In genomic region chr17:19541445-19541844, GRCh38 we compare ENCODE assay signal across 21 cellular contexts. TPM values are rescaled to one million over a fixed set of nuclear protein-coding genes. Genes with fewer than 3 reads are reported as not detected.
DNase-seq lines count a peak whose midpoint lies in the region; ATAC-seq, FAIRE-seq and TF ChIP-seq lines count a peak whose summit lies in the region.
"Had no signal": no experiment of that assay in that cellular context is flagged by ENCODE, and none has a peak within 500 bp of the region (broad histone marks: within the 10 kb centered on the region; RNA-seq: fewer than 3 reads in every experiment).

No MANE protein-coding gene starts in this region.

- H3K27me3 Mint-ChIP-seq in neural progenitor cell (ENCODE audit: insufficient read depth, low read depth): peaks cover 11% of the 10 kb centered on the region

- H3K27me3 ChIP-seq in cardiac muscle cell (no peaks in the 10 kb centered on the region), heart left ventricle (no peaks in the 10 kb centered on the region), neural progenitor cell (no peaks in the 10 kb centered on the region)

- no peak for TF ChIP-seq CTCF in cardiac muscle cell (IDR thresholded peaks at IDR 0.05; ENCODE audit: low read depth, low read length)
- TF ChIP-seq CTCF in heart left ventricle (IDR thresholded peaks at IDR 0.05): no peak
- TF ChIP-seq CTCF in kidney (IDR thresholded peaks at IDR 0.05; ENCODE audit: borderline replicate concordance, extremely low read depth, insufficient read depth): no peak
- TF ChIP-seq CTCF in neural progenitor cell (IDR thresholded peaks at IDR 0.05): no peak

- peak overlapping the region; percentile 7 for H3K27ac ChIP-seq in cardiac muscle cell
- H3K27ac ChIP-seq in heart left ventricle: no peak overlapping the region
- H3K27ac ChIP-seq in kidney (ENCODE audit: low read depth in 2 of 2, low read length in 2 of 2): peak overlapping the region; percentile 54 to 95
- no peak overlapping the region for H3K27ac ChIP-seq in neural progenitor cell
- H3K27ac ChIP-seq: 22Rv1 had no signal

- peak overlapping the region; percentile 41 for H3K4me3 Mint-ChIP-seq in neural progenitor cell
- H3K4me3 Mint-ChIP-seq: CD14-positive monocyte; CD8-positive, alpha-beta T cell; HFFc6 had no signal

- H3K4me3 ChIP-seq in cardiac muscle cell: no peak overlapping the region
- H3K4me3 ChIP-seq in heart left ventricle: no peak overlapping the region
- H3K4me3 ChIP-seq in kidney (ENCODE audit: low read length in 2 of 2): no peak overlapping the region
- H3K4me3 ChIP-seq in neural progenitor cell: no peak overlapping the region
- H3K4me3 ChIP-seq: HAP-1 had no signal

- H3K4me2 ChIP-seq in neural progenitor cell: no peak overlapping the region

- ATAC-seq in heart left ventricle: no peak
- ATAC-seq in activated naive CD4-positive, alpha-beta T cell treated with anti-CD3 and anti-CD28 coated beads, Interleukin-2, amount 50 U/mL, for 72 hours: no peak
- ATAC-seq: CD8-positive, alpha-beta T cell had no signal

- H3K36me3 ChIP-seq in cardiac muscle cell (no peaks in the 10 kb centered on the region), heart left ventricle (no peaks in the 10 kb centered on the region), kidney (ENCODE audit: control insufficient read depth in 1 of 2, insufficient read depth in 2 of 2, low read length in 2 of 2) (peaks cover 0 to 8% of the 10 kb centered on the region in 2 donors), neural progenitor cell (no peaks in the 10 kb centered on the region)
- H3K36me3 ChIP-seq: HAP-1 had no signal

- DNase-seq in cardiac muscle cell (ENCODE audit: low read depth in 1 of 2, low spot score in 1 of 2): peak in 1 of 2 donors; percentile 49
- no peak for DNase-seq in heart left ventricle
- DNase-seq in kidney: no peak
- DNase-seq in neural progenitor cell (ENCODE audit: low spot score): peak; percentile 20
- no peak for DNase-seq in activated naive CD4-positive, alpha-beta T cell treated with anti-CD3 and anti-CD28 coated beads, Interleukin-2, amount 50 U/mL, for 72 hours (ENCODE audit: low spot score in 2 of 2)
- no peak for DNase-seq in Kasumi-1 (lab: John Stamatoyannopoulos, UW)
- DNase-seq in GM12891 (ENCODE audit: insufficient read length, low spot score): no peak
- DNase-seq: CD8-positive, alpha-beta T cell; COR-L47; DMS153; DMS79 treated with DMSO at 0.1 percent for 48 hours; EL; GDM1; HFFc6 had no signal

- intact Hi-C loops in heart left ventricle (cut with DNase I) (loop anchor here in 1 of 10 donors (10.0 kb wide), 1 partner anchor 103 kb away; the partner anchor contains the start of gene ALDH3A2), kidney (cut with DNase I) (no loop called here)

- H3K79me2 ChIP-seq in neural progenitor cell (ENCODE audit: low read depth): no peaks in the 10 kb centered on the region

- H3K27ac Mint-ChIP-seq in neural progenitor cell: no peak overlapping the region
- no peak overlapping the region for H3K27ac Mint-ChIP-seq in activated naive CD4-positive, alpha-beta T cell treated with anti-CD3 and anti-CD28 coated beads, Interleukin-2, amount 50 U/mL, for 72 hours
- H3K27ac Mint-ChIP-seq: CD14-positive monocyte; CD8-positive, alpha-beta T cell; HFFc6 had no signal

- FAIRE-seq in kidney (lab: Jason Lieb, UNC) (no peak), GM12891 (lab: Jason Lieb, UNC) (no peak)
- FAIRE-seq: D721Med, GM19239, H1 had no signal

- H3K9me3 ChIP-seq in cardiac muscle cell (ENCODE audit: low read depth): no peaks in the 10 kb centered on the region
- H3K9me3 ChIP-seq in heart left ventricle: no peaks in the 10 kb centered on the region
- H3K9me3 ChIP-seq in kidney (ENCODE audit: control insufficient read depth in 1 of 2, low read length in 2 of 2): no peaks in the 10 kb centered on the region
- H3K9me3 ChIP-seq in neural progenitor cell (ENCODE audit: low read depth): no peaks in the 10 kb centered on the region
- H3K9me3 ChIP-seq: HAP-1 had no signal

- H3K9me3 Mint-ChIP-seq in neural progenitor cell: no peaks in the 10 kb centered on the region
- H3K9me3 Mint-ChIP-seq in activated naive CD4-positive, alpha-beta T cell treated with anti-CD3 and anti-CD28 coated beads, Interleukin-2, amount 50 U/mL, for 72 hours: no peaks in the 10 kb centered on the region
- H3K9me3 Mint-ChIP-seq: CD8-positive, alpha-beta T cell; HFFc6 had no signal

- TF ChIP-seq POLR2A in heart left ventricle (IDR thresholded peaks at IDR 0.05): no peak
- TF ChIP-seq POLR2A in GM12891 (IDR thresholded peaks at IDR 0.05; ENCODE audit: low read depth, low read length): no peak

- H3K4me1 ChIP-seq in cardiac muscle cell (ENCODE audit: low read depth) (peaks cover 32% of the 10 kb centered on the region), heart left ventricle (peaks cover 0 to 30% (median 6%) of the 10 kb centered on the region in 12 donors), kidney (ENCODE audit: control insufficient read depth in 1 of 2, insufficient read depth in 1 of 2, low read depth in 1 of 2, low read length in 2 of 2) (peaks cover 8 to 42% of the 10 kb centered on the region in 2 donors), neural progenitor cell (no peaks in the 10 kb centered on the region)
- H3K4me1 ChIP-seq: HAP-1 had no signal

- WGBS in heart left ventricle, 4 donors: 59 to 76% (median 69%) methylated on average over 6 of the region's 6 CpGs

- H3K9ac ChIP-seq in kidney (ENCODE audit: low read length in 2 of 2) (no peak overlapping the region), neural progenitor cell (no peak overlapping the region)

- H3K36me3 Mint-ChIP-seq in neural progenitor cell: no peaks in the 10 kb centered on the region
- no peaks in the 10 kb centered on the region for H3K36me3 Mint-ChIP-seq in activated naive CD4-positive, alpha-beta T cell treated with anti-CD3 and anti-CD28 coated beads, Interleukin-2, amount 50 U/mL, for 72 hours
- H3K36me3 Mint-ChIP-seq: CD8-positive, alpha-beta T cell had no signal

- H2AFZ ChIP-seq in neural progenitor cell (replicated peaks): no peak overlapping the region

- H4K20me1 ChIP-seq in neural progenitor cell (ENCODE audit: low read depth): no peaks in the 10 kb centered on the region

- no peaks in the 10 kb centered on the region for H3F3A ChIP-seq in neural progenitor cell (ENCODE audit: low read depth)

- H3K4me1 Mint-ChIP-seq in neural progenitor cell: peaks cover 8% of the 10 kb centered on the region

TF ChIP-seq in GM12891, 5 proteins besides CTCF, POLR2A, EP300 and RAD21:
- no peak for TF ChIP-seq POLR2AphosphoS5 (IDR thresholded peaks at IDR 0.05; ENCODE audit: low read depth, low read length)
- no peak for TF ChIP-seq PAX5 (IDR thresholded peaks at IDR 0.05; ENCODE audit: insufficient read depth, low read length, severe bottlenecking)
- no peak for TF ChIP-seq SPI1 (IDR thresholded peaks at IDR 0.05; ENCODE audit: low read depth, low read length)
- TF ChIP-seq TAF1 (IDR thresholded peaks at IDR 0.05; ENCODE audit: low read depth, low read length): no peak
- TF ChIP-seq POU2F2 (IDR thresholded peaks at IDR 0.05; ENCODE audit: low read depth, low read length): no peak
TF ChIP-seq in GM12891: peak in this region for 0.

RNA-seq across cellular contexts. Expression of gene SLC47A1, which starts 7.8 kb away (rescaled TPM):
- 16.0 and 48.6 TPM in 2 replicates for total RNA-seq in cardiac muscle cell
- polyA plus RNA-seq in cardiac muscle cell: 15.5 and 19.7 TPM in 2 replicates
- total RNA-seq in heart left ventricle: 10 to 100 TPM in 7 of 9 donors, 1 to 10 TPM in 2; 5.8 to 25.5 (median 12.4) TPM
- polyA plus RNA-seq in heart left ventricle: 1 to 10 TPM; 1.8 to 9.1 TPM
- 26.0 TPM for total RNA-seq in kidney
- polyA plus RNA-seq in kidney (ENCODE audit: insufficient read depth, low read depth, low replicate concordance): 94.8 TPM
- total RNA-seq in neural progenitor cell (ENCODE audit: low replicate concordance): 1.9 and 2.1 TPM in 2 replicates
- total RNA-seq in activated naive CD4-positive, alpha-beta T cell treated with anti-CD3 and anti-CD28 coated beads, Interleukin-2, amount 50 U/mL, for 72 hours: under 1 TPM; 0.14 TPM
- 9.7 TPM for polyA plus RNA-seq in GM12891 (2012; ENCODE audit: low read depth, missing spikeins)
- total RNA-seq: CD8-positive, alpha-beta T cell; HT1080 had no signal

Comparison
In these comparisons a context has a peak if more than half of its experiments do, and no peak if none do; other contexts are left out.
1. H3K27ac ChIP-seq: peak in cardiac muscle cell (single experiment) and kidney (2 of 2); none in heart left ventricle (0 of 12) and neural progenitor cell (single experiment).